Comparison of ENCODE assay signal across 8 cellular contexts in the genomic region with DNA sequence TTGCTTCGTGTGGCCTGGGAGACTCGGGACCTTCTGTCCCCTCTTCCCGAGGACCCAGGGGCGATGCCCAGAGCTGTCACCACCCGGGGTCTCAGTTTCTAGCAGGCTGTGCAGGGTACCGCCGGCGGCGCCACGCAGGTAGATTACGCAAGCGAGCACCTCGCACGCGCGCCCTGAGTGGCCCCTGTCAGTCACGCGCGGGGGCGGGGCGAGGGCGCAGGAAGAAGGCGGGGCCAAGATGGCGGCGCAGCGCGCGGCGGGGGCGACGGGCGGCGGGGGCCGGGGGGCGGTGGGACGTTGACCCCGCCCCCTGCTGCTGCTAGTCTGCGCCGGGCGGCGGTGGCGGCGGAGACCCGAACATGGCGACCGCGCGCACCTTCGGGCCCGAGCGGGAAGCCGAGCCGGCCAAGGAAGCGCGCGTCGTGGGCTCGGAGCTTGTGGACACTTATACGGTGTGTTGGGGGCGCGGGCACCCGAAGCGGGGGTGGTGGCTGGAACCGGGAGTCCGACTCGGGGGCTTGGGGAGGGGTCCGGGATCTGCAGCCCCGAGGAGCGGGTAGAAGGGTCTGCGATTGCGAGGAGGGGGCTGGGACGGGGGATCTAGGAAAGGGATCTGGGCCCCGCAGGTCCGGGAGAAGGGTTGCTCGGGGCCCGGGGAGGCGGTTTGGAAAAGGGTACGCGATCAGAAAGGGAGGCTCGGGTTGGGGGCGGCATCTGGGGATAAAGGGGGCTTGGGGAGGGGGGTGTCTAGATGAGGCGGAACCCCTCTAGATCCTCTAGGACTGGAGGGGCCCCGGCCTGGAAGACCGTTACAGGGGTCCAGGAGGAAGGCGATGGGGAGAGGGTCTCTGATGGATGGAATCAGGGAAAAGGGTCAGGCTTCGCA. TPM values are rescaled to one million over a fixed set of nuclear protein-coding genes. Genes with fewer than 3 reads are reported as not detected.
DNase-seq lines count a peak whose midpoint lies in the region; ATAC-seq, FAIRE-seq and TF ChIP-seq lines count a peak whose summit lies in the region.

Gene NISCH, plus strand, starts transcription at position 322 of the 886 bp plus-strand sequence. Its CDS starts 38 bp downstream, at position 360.

- TF ChIP-seq POLR2A in GM12891 (IDR thresholded peaks at IDR 0.05; ENCODE audit: low read depth, low read length) = peak; percentile 65

- peaks cover 20% of the 10 kb centered on the region for H3K36me3 Mint-ChIP-seq in HFFc6 (ENCODE audit: low read depth)

- H3K27ac Mint-ChIP-seq in HFFc6 = peak within 1 kb of the TSS; percentile 92

- in situ Hi-C loops in astrocyte of the cerebellum (cut with HindIII; ENCODE audit: low sequenced_read_pairs) = no loop called here

- intact Hi-C loops in sciatic nerve (cut with DNase I) = loop anchor here (10.0 kb wide), 1 partner anchor 229 kb away; the partner anchor contains the start of genes GNL3 and PBRM1

- peak; percentile 82 for ATAC-seq in sciatic nerve

- H3K27me3 Mint-ChIP-seq in HFFc6 (ENCODE audit: insufficient read depth) = peaks cover 7% of the 10 kb centered on the region

- peaks cover 27% of the 10 kb centered on the region for H3K4me1 Mint-ChIP-seq in HFFc6 (ENCODE audit: low read depth)

- TF ChIP-seq CTCF in HFFc6 (IDR thresholded peaks at IDR 0.05) = no peak
- no peak for TF ChIP-seq CTCF in astrocyte of the cerebellum (IDR thresholded peaks at IDR 0.05; ENCODE audit: low read depth, low read length, missing control alignments)

- H3K4me3 ChIP-seq in astrocyte of the cerebellum (ENCODE audit: low read depth, low read length) = peak within 1 kb of the TSS; percentile 91

- DNase-seq in GM12891 (ENCODE audit: insufficient read length, low spot score) (peak; percentile 95), HFFc6 (peak; percentile 61), NCI-H1105 (lab: John Stamatoyannopoulos, UW) (peak; percentile 75), T1000 (lab: John Stamatoyannopoulos, UW) (peak; percentile 70), astrocyte of the cerebellum (ENCODE audit: low read depth) (no peak), hypothalamus (lab: John Stamatoyannopoulos, UW) (peak; percentile 13 to 88 (median 70)), sciatic nerve (ENCODE audit: low spot score) (peak; percentile 95), cortex of kidney (lab: John Stamatoyannopoulos, UW) (no peak)

- no peaks in the 10 kb centered on the region for H3K9me3 Mint-ChIP-seq in HFFc6

- H3K4me3 Mint-ChIP-seq in HFFc6 = peak within 1 kb of the TSS; percentile 99

- FAIRE-seq in GM12891 (lab: Jason Lieb, UNC) = peak; percentile 99

TF ChIP-seq in GM12891, 5 proteins besides CTCF, POLR2A, EP300 and RAD21:
- no peak for TF ChIP-seq PAX5 (IDR thresholded peaks at IDR 0.05; ENCODE audit: insufficient read depth, low read length, severe bottlenecking)
- peak; percentile 46; the same call in 1 of the 2 replicates for TF ChIP-seq POU2F2 (IDR thresholded peaks at IDR 0.05; ENCODE audit: low read depth, low read length)
- peak; percentile 63; the same call in 1 of the 2 replicates for TF ChIP-seq POLR2AphosphoS5 (IDR thresholded peaks at IDR 0.05; ENCODE audit: low read depth, low read length)
- TF ChIP-seq TAF1 (IDR thresholded peaks at IDR 0.05; ENCODE audit: low read depth, low read length) = 0 out of 2 replicates have a peak, but pooled peaks have one; percentile 32
- TF ChIP-seq SPI1 (IDR thresholded peaks at IDR 0.05; ENCODE audit: low read depth, low read length) = no peak

RNA-seq across cellular contexts. Expression of gene NISCH, which starts in this region (rescaled TPM):
- polyA plus RNA-seq in GM12891 (2012; ENCODE audit: low read depth, missing spikeins) = 26.0 TPM
- total RNA-seq in HFFc6 (2021; fragmentation: NEBNext Ultra II Directional; extraction: Animal tissue kit (Norgen Biotek cat#: 25700)) = 10 to 100 TPM; 46.4 to 62.5 (median 55.8) TPM
- 163 TPM for total RNA-seq in sciatic nerve

Comparison
In these comparisons a context has a peak if more than half of its experiments do, and no peak if none do; other contexts are left out.
1. DNase-seq: peak in GM12891 (single experiment), HFFc6 (single experiment), NCI-H1105 (single experiment), T1000 (single experiment), hypothalamus (51 of 51) and sciatic nerve (single experiment); none in astrocyte of the cerebellum (single experiment) and cortex of kidney (single experiment).